20 cellular contexts compared by ENCODE assay signal in the genomic region with DNA sequence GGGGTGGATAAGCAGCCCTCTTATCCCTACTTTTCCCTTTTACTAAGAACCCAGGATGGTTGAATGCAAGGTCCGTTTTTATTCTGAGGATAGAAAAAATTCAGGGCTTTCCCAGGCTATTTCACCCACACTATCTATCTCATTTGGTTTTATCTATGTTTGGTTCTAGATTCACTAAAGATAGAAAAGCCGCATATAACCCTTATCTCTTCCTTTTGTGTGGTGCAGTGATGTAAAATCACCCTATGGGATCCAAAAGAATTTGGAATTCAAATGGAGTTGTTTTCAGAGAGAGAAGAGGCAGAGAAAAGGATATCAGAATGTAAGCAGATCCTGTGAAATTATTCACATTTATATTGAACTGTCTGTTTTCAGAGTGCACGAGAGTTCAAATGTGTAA.
DNase-seq lines count a peak whose midpoint lies in the region; ATAC-seq, FAIRE-seq and TF ChIP-seq lines count a peak whose summit lies in the region.
"Had no signal": no experiment of that assay in that cellular context is flagged by ENCODE, and none has a peak within 500 bp of the region (broad histone marks: within the 10 kb centered on the region; RNA-seq: fewer than 3 reads in every experiment).

No MANE protein-coding gene starts in this region.

- no peak for ATAC-seq in HG02884 (IDR thresholded peaks at IDR 0.05; ENCODE audit: unreplicated experiment)
- ATAC-seq: CD8-positive, alpha-beta T cell; GM12878 had no signal

- DNase-seq in fibroblast of villous mesenchyme (ENCODE audit: low read depth) (peak; percentile 68), AG20443 (ENCODE audit: low spot score) (no peak), NCI-H1048 (lab: John Stamatoyannopoulos, UW) (no peak)
- DNase-seq: 8988T; ACHN; BE2C; Caco-2; Calu3; CD4-positive, alpha-beta T cell; CD8-positive, alpha-beta T cell; DMS79 treated with DMSO at 0.1 percent for 48 hours; GDM1 had no signal

- peak; percentile 6 for FAIRE-seq in G401.6 (lab: Jason Lieb, UNC)
- FAIRE-seq: A204.1, D721Med, GM12878, GM12892, GM18507 had no signal

- no peak overlapping the region for H3K4me3 ChIP-seq in fibroblast of villous mesenchyme (ENCODE audit: low read depth, low read length)
- H3K4me3 ChIP-seq: BLaER1, GM12878 had no signal

- TF ChIP-seq CTCF in fibroblast of villous mesenchyme (IDR thresholded peaks at IDR 0.05; ENCODE audit: insufficient read depth, low read depth, low read length): no peak
